ENCODE assay signal across 8 cellular contexts in genomic region chr12:50224026-50224692, GRCh38. TPM values are rescaled to one million over a fixed set of nuclear protein-coding genes. Genes with fewer than 3 reads are reported as not detected.
A peak's percentile ranks its signal among the peaks of the same experiment; 100 is the strongest.
DNase-seq lines count a peak whose midpoint lies in the region; ATAC-seq and TF ChIP-seq lines count a peak whose summit lies in the region.

No MANE protein-coding gene starts in this region.

- H3K36me3 ChIP-seq in PC-9 (ENCODE audit: low read depth) (0 out of 2 replicates have a peak, but pooled peaks cover 3% of the 10 kb centered on the region), ascending aorta (no peaks in the 10 kb centered on the region), spleen (no peaks in the 10 kb centered on the region)

- H2AFZ ChIP-seq in PC-9: no peak overlapping the region

- no peaks in the 10 kb centered on the region for H3K9me3 ChIP-seq in PC-9 (ENCODE audit: insufficient read depth, low read depth)
- no peaks in the 10 kb centered on the region for H3K9me3 ChIP-seq in ascending aorta
- no peaks in the 10 kb centered on the region for H3K9me3 ChIP-seq in spleen

- 69 to 78% (median 69%) methylated on average over 2 of the region's 2 CpGs for WGBS in spleen, 5 donors

- H3K27ac ChIP-seq in PC-9: peak overlapping the region; percentile 87
- H3K27ac ChIP-seq in ascending aorta: peak overlapping the region; percentile 80 to 84
- H3K27ac ChIP-seq in spleen: peak overlapping the region in 2 of 8 donors; percentile 4 to 87

- POLR2A ChIA-PET in PC-9 (lab: Charles Lee; ENCODE audit: unreplicated experiment): interaction anchor here (0.6 to 1.0 kb wide), 8 partner anchors 18 to 994 kb away, joined by 3 to 24 read pairs (median 4); partner anchors contain the start of genes LIMA1, NCKAP5L and POU6F1

- intact Hi-C loops in PC-9 (cut with micrococcal nuclease; ENCODE audit: unreplicated experiment) (loop anchor here (1.0 to 5.0 kb wide), 2 partner anchors 59 to 88 kb away; partner anchors contain the start of gene LIMA1), ascending aorta (cut with DNase I) (loop anchor here (10.0 kb wide), 1 partner anchor 181 kb away; the partner anchor contains the start of gene LARP4), spleen (cut with DNase I; ENCODE audit: low total_unique reads) (loop anchor here (10.0 kb wide), 1 partner anchor 51 kb away; no protein-coding TSS in a partner anchor)

- ATAC-seq in HG02759 (IDR thresholded peaks at IDR 0.05; ENCODE audit: unreplicated experiment): peak; percentile 52
- ATAC-seq in natural killer cell treated with Interleukin-12 subunit alpha and Interleukin-12 subunit beta and Interleukin-15 and Interleukin-18, amount 100 ng/mL, for 72 hours: no peak

- CTCF ChIA-PET in PC-9 (lab: Charles Lee): interaction anchor here (0.7 to 1.2 kb wide), 3 partner anchors 23 to 114 kb away, joined by 3 to 4 read pairs (median 3); no protein-coding TSS in a partner anchor

- H3K79me2 ChIP-seq in PC-9 (ENCODE audit: low read depth): peaks cover 35% of the 10 kb centered on the region

- H3K27ac Mint-ChIP-seq in natural killer cell treated with Interleukin-12 subunit alpha and Interleukin-12 subunit beta and Interleukin-15 and Interleukin-18, amount 100 ng/mL, for 72 hours: peak overlapping the region in 1 of 2 donors; percentile 52

- H3K27me3 ChIP-seq in PC-9 (ENCODE audit: insufficient read depth, low read depth): no peaks in the 10 kb centered on the region
- H3K27me3 ChIP-seq in ascending aorta: no peaks in the 10 kb centered on the region
- no peaks in the 10 kb centered on the region for H3K27me3 ChIP-seq in spleen (replicated peaks in 1 of 7)

- no peaks in the 10 kb centered on the region for H4K20me1 ChIP-seq in PC-9 (ENCODE audit: insufficient read depth)

- peaks cover 53% of the 10 kb centered on the region for H3F3A ChIP-seq in PC-9 (ENCODE audit: insufficient read depth, low read depth)

- H3K9me3 Mint-ChIP-seq in natural killer cell treated with Interleukin-12 subunit alpha and Interleukin-12 subunit beta and Interleukin-15 and Interleukin-18, amount 100 ng/mL, for 72 hours: no peaks in the 10 kb centered on the region

- TF ChIP-seq POLR2A in spleen (IDR thresholded peaks at IDR 0.05): no peak

- no TSS peak for BruUV-seq in PC-9 (replicated peaks; lab: Mats Ljungman, UMichigan)

- peak overlapping the region; percentile 19 for H3K4me3 Mint-ChIP-seq in natural killer cell treated with Interleukin-12 subunit alpha and Interleukin-12 subunit beta and Interleukin-15 and Interleukin-18, amount 100 ng/mL, for 72 hours

- H3K4me3 ChIP-seq in PC-9 (no peak overlapping the region), ascending aorta (no peak overlapping the region), spleen (no peak overlapping the region)

- H3K4me2 ChIP-seq in PC-9: peak overlapping the region; percentile 48

- TF ChIP-seq CTCF in PC-9 (conservative IDR thresholded peaks at IDR 0.05) (no peak), ascending aorta (IDR thresholded peaks at IDR 0.05) (no peak), spleen (IDR thresholded peaks at IDR 0.05 in 8 of 11, conservative IDR thresholded peaks at IDR 0.05 in 3 of 11) (no peak)

- H3K36me3 Mint-ChIP-seq in natural killer cell treated with Interleukin-12 subunit alpha and Interleukin-12 subunit beta and Interleukin-15 and Interleukin-18, amount 100 ng/mL, for 72 hours: no peaks in the 10 kb centered on the region

- no peaks in the 10 kb centered on the region for H3K27me3 Mint-ChIP-seq in natural killer cell treated with Interleukin-12 subunit alpha and Interleukin-12 subunit beta and Interleukin-15 and Interleukin-18, amount 100 ng/mL, for 72 hours

- DNase-seq in DMS153 (lab: John Stamatoyannopoulos, UW) (peak; percentile 85), PC-9 (peak; percentile 75 to 94), ascending aorta (ENCODE audit: low spot score in 2 of 2) (no peak), GM03348 (ENCODE audit: low spot score) (no peak), spleen (no peak), NCI-H1436 (lab: John Stamatoyannopoulos, UW) (no peak)
- DNase-seq in natural killer cell treated with Interleukin-12 subunit alpha and Interleukin-12 subunit beta and Interleukin-15 and Interleukin-18, amount 100 ng/mL, for 72 hours (ENCODE audit: low spot score): no peak

- H3K4me1 ChIP-seq in PC-9 (replicated peaks; ENCODE audit: insufficient read depth) (peaks cover 64% of the 10 kb centered on the region), ascending aorta (peaks cover 0 to 17% of the 10 kb centered on the region in 2 donors), spleen (peaks cover 10 to 55% (median 42%) of the 10 kb centered on the region in 6 donors)

- no peaks in the 10 kb centered on the region for H3K9me2 ChIP-seq in PC-9 (ENCODE audit: insufficient read depth)

- H3K4me1 Mint-ChIP-seq in natural killer cell treated with Interleukin-12 subunit alpha and Interleukin-12 subunit beta and Interleukin-15 and Interleukin-18, amount 100 ng/mL, for 72 hours (ENCODE audit: low read depth in 2 of 2): peaks cover 12 to 21% of the 10 kb centered on the region in 2 donors

RNA-seq across cellular contexts. Expression of gene CERS5, which starts 57.0 kb away (rescaled TPM):
- total RNA-seq in PC-9 (2021) (33.0 and 41.7 TPM in 2 replicates), ascending aorta (29.7 TPM), spleen (10 to 100 TPM; 21.8 to 55.9 (median 41.3) TPM)
- total RNA-seq in natural killer cell treated with Interleukin-12 subunit alpha and Interleukin-12 subunit beta and Interleukin-15 and Interleukin-18, amount 100 ng/mL, for 72 hours: 100 to 1,000 TPM in 1 of 2 donors, 10 to 100 TPM in 1; 72.1 to 115 TPM
- 10 to 100 TPM; 40.3 to 90.8 (median 58.1) TPM for polyA plus RNA-seq in spleen

RNA-seq across cellular contexts. Expression of gene LIMA1, which starts 59.2 kb away (rescaled TPM):
- 73.1 and 98.6 TPM in 2 replicates for total RNA-seq in PC-9 (2021)
- total RNA-seq in ascending aorta: 79.4 TPM
- 10 to 100 TPM; 15.3 to 41.3 TPM for total RNA-seq in natural killer cell treated with Interleukin-12 subunit alpha and Interleukin-12 subunit beta and Interleukin-15 and Interleukin-18, amount 100 ng/mL, for 72 hours
- total RNA-seq in spleen: 100 to 1,000 TPM in 1 of 7 donors, 10 to 100 TPM in 6; 59.5 to 102 (median 64.3) TPM
- polyA plus RNA-seq in spleen: 10 to 100 TPM; 15.3 to 45.1 (median 22.7) TPM

Comparison
In these comparisons a context has a peak if more than half of its experiments do, and no peak if none do; other contexts are left out.
1. DNase-seq: peak in DMS153 (single experiment) and PC-9 (2 of 2); none in ascending aorta (0 of 2), natural killer cell treated with Interleukin-12 subunit alpha and Interleukin-12 subunit beta and Interleukin-15 and Interleukin-18, amount 100 ng/mL, for 72 hours (single experiment), GM03348 (single experiment), spleen (single experiment) and NCI-H1436 (single experiment).